In genomic region chr6:11759995-11760394, GRCh38 we compare ENCODE assay signal across 26 cellular contexts. TPM values are rescaled to one million over a fixed set of nuclear protein-coding genes. Genes with fewer than 3 reads are reported as not detected.
DNase-seq lines count a peak whose midpoint lies in the region; ATAC-seq and TF ChIP-seq lines count a peak whose summit lies in the region.
"Had no signal": no experiment of that assay in that cellular context is flagged by ENCODE, and none has a peak within 500 bp of the region (broad histone marks: within the 10 kb centered on the region; RNA-seq: fewer than 3 reads in every experiment).

No MANE protein-coding gene starts in this region.

- H3K9me3 ChIP-seq in right cardiac atrium (ENCODE audit: control insufficient read depth, low read length) = peaks cover 1% of the 10 kb centered on the region
- no peaks in the 10 kb centered on the region for H3K9me3 ChIP-seq in hepatocyte (ENCODE audit: low read depth)
- peaks cover 9% of the 10 kb centered on the region for H3K9me3 ChIP-seq in mesenchymal stem cell (ENCODE audit: control insufficient read depth, low read length)
- H3K9me3 ChIP-seq in upper lobe of right lung = no peaks in the 10 kb centered on the region
- H3K9me3 ChIP-seq: BE2C, SJCRH30 had no signal

- no peak overlapping the region for H3K14ac ChIP-seq in mesenchymal stem cell (ENCODE audit: low read length in 2 of 2)

- no peaks in the 10 kb centered on the region for H3K27me3 ChIP-seq in right cardiac atrium (ENCODE audit: control insufficient read depth, insufficient read depth)
- H3K27me3 ChIP-seq in hepatocyte = no peaks in the 10 kb centered on the region
- no peaks in the 10 kb centered on the region for H3K27me3 ChIP-seq in mesenchymal stem cell (ENCODE audit: control insufficient read depth in 1 of 2, insufficient read depth in 1 of 2, low read length in 2 of 2)
- H3K27me3 ChIP-seq in upper lobe of right lung = no peaks in the 10 kb centered on the region
- H3K27me3 ChIP-seq: BE2C, SJCRH30 had no signal

- H2BK12ac ChIP-seq in mesenchymal stem cell (ENCODE audit: low read length in 2 of 2) = no peak overlapping the region

- H3K79me2 ChIP-seq in hepatocyte = no peaks in the 10 kb centered on the region

- H4K8ac ChIP-seq in mesenchymal stem cell (ENCODE audit: low read length) = no peak overlapping the region

- H4K91ac ChIP-seq in mesenchymal stem cell (ENCODE audit: low read length) = no peak overlapping the region

- H3K36me3 ChIP-seq in hepatocyte (replicated peaks; ENCODE audit: insufficient read depth, low read depth) (no peaks in the 10 kb centered on the region), mesenchymal stem cell (ENCODE audit: control insufficient read depth in 1 of 2, insufficient read depth in 2 of 2, low read depth in 1 of 2, low read length in 2 of 2) (no peaks in the 10 kb centered on the region), upper lobe of right lung (no peaks in the 10 kb centered on the region)
- H3K36me3 ChIP-seq: BE2C, SJCRH30 had no signal

- WGBS in right cardiac atrium = 68% methylated on average over 6 of the region's 6 CpGs
- 76% methylated on average over 6 of the region's 6 CpGs for WGBS in hepatocyte (ENCODE audit: low lambda C conversion rate, missing lambda C conversion rate)
- WGBS in mesenchymal stem cell = 83% methylated on average over 6 of the region's 6 CpGs

- H3K4ac ChIP-seq in mesenchymal stem cell (ENCODE audit: low read depth in 1 of 2, low read length in 2 of 2) = no peak overlapping the region

- intact Hi-C loops in Right ventricle myocardium superior (cut with DNase I) (no loop called here), right cardiac atrium (cut with DNase I) (no loop called here), upper lobe of right lung (cut with DNase I) (no loop called here)

- H3K18ac ChIP-seq in mesenchymal stem cell (ENCODE audit: low read depth in 1 of 2, low read length in 2 of 2) = no peak overlapping the region

- H3K4me1 ChIP-seq in right cardiac atrium (ENCODE audit: control insufficient read depth, insufficient read depth, low read length) (peaks cover 8% of the 10 kb centered on the region), hepatocyte (ENCODE audit: insufficient read depth) (peaks cover 44% of the 10 kb centered on the region), mesenchymal stem cell (ENCODE audit: control insufficient read depth, insufficient read depth, low read depth, low read length) (peaks cover 4% of the 10 kb centered on the region), upper lobe of right lung (peaks cover 18% of the 10 kb centered on the region)
- H3K4me1 ChIP-seq: BE2C, SJCRH30 had no signal

- no peak for DNase-seq in Right ventricle myocardium superior
- DNase-seq in right cardiac atrium = no peak
- DNase-seq in hepatocyte (ENCODE audit: low spot score) = no peak
- DNase-seq in mesenchymal stem cell = no peak
- no peak for DNase-seq in upper lobe of right lung
- no peak for DNase-seq in DMS114 treated with DMSO at 0.1 percent for 48 hours (lab: John Stamatoyannopoulos, UW; ENCODE audit: unreplicated experiment)
- DNase-seq in stimulated activated CD4-positive, alpha-beta T cell treated with anti-CD3 and anti-CD28 coated beads, Interleukin-12 subunit alpha, Interleukin-12 subunit beta, amount 100 ng/mL, for 4 hours = no peak
- DNase-seq in stimulated activated CD8-positive, alpha-beta memory T cell treated with anti-CD3 and anti-CD28 coated beads, Interleukin-4, amount 100 ng/mL, for 48 hours = no peak
- DNase-seq: 8988T; ACHN; BE2C; CD4-positive, CD25-positive, alpha-beta regulatory T cell; IMR-90; MM.1S; NCI-H1092 treated with DMSO at 0.1 percent for 48 hours; NCI-H1436 treated with DMSO at 0.1 percent for 48 hours; NCI-H187 treated with DMSO at 0.1 percent for 48 hours; NCI-H2171 treated with DMSO at 0.1 percent for 48 hours; NCI-H345; NCI-H510A treated with DMSO at 0.1 percent for 48 hours; NCI-H748 treated with DMSO at 0.1 percent for 48 hours; NK-92 treated with Interleukin-12 subunit alpha and Interleukin-12 subunit beta, amount 100 ng/mL, for 24 hours; PC-3; SJCRH30 had no signal

- H2BK5ac ChIP-seq in mesenchymal stem cell (ENCODE audit: low read depth, low read length, poor library complexity, severe bottlenecking) = no peak overlapping the region

- H3K23ac ChIP-seq in mesenchymal stem cell (ENCODE audit: low read length in 2 of 2) = no peak overlapping the region

- H3K4me3 ChIP-seq in right cardiac atrium (ENCODE audit: low read length) = no peak overlapping the region
- H3K4me3 ChIP-seq in hepatocyte = no peak overlapping the region
- no peak overlapping the region for H3K4me3 ChIP-seq in mesenchymal stem cell (ENCODE audit: insufficient read depth in 1 of 2, low read depth in 1 of 2, low read length in 2 of 2)
- H3K4me3 ChIP-seq in upper lobe of right lung = no peak overlapping the region
- H3K4me3 ChIP-seq: SJCRH30 had no signal

- no peaks in the 10 kb centered on the region for H3K9me2 ChIP-seq in hepatocyte (replicated peaks; ENCODE audit: insufficient read depth)

- no peaks in the 10 kb centered on the region for H3K79me1 ChIP-seq in mesenchymal stem cell (replicated peaks; ENCODE audit: low read length, poor library complexity, severe bottlenecking)

- H3K27ac ChIP-seq in right cardiac atrium (ENCODE audit: low read length) (no peak overlapping the region), hepatocyte (peak overlapping the region; percentile 74), mesenchymal stem cell (ENCODE audit: low read length, poor library complexity, severe bottlenecking) (no peak overlapping the region), upper lobe of right lung (no peak overlapping the region)
- H3K27ac ChIP-seq: KMS-11, SJCRH30 had no signal

- no peak overlapping the region for H2BK15ac ChIP-seq in mesenchymal stem cell (ENCODE audit: low read depth, poor library complexity, severe bottlenecking)

- TF ChIP-seq CTCF in hepatocyte (IDR thresholded peaks at IDR 0.05; ENCODE audit: poor library complexity) (no peak), upper lobe of right lung (IDR thresholded peaks at IDR 0.05) (no peak)

- ATAC-seq in Right ventricle myocardium superior (ENCODE audit: poor library complexity) = peak; percentile 28
- no peak for ATAC-seq in right cardiac atrium
- ATAC-seq in upper lobe of right lung = peak; percentile 43
- ATAC-seq: HCT116, PC-3 had no signal

- H3K9ac ChIP-seq in mesenchymal stem cell (ENCODE audit: low read length) = no peak overlapping the region
- H3K9ac ChIP-seq: KMS-11 had no signal

- H4K20me1 ChIP-seq in hepatocyte (ENCODE audit: insufficient read depth, poor library complexity, severe bottlenecking) = no peaks in the 10 kb centered on the region

- H2AK5ac ChIP-seq in mesenchymal stem cell (ENCODE audit: low read length, severe bottlenecking) = peak overlapping the region; percentile 76

- H2BK120ac ChIP-seq in mesenchymal stem cell (ENCODE audit: low read depth, low read length) = no peak overlapping the region

- H2AFZ ChIP-seq in hepatocyte (no peak overlapping the region), mesenchymal stem cell (ENCODE audit: low read depth, low read length) (no peak overlapping the region)

- no peak overlapping the region for H3K4me2 ChIP-seq in hepatocyte
- H3K4me2 ChIP-seq in mesenchymal stem cell (ENCODE audit: low read length, poor library complexity, severe bottlenecking) = no peak overlapping the region
- H3K4me2 ChIP-seq: KMS-11 had no signal

RNA-seq across cellular contexts. Expression of gene ADTRP, which starts 18.6 kb away (rescaled TPM):
- not detected for total RNA-seq in Right ventricle myocardium superior
- total RNA-seq in right cardiac atrium = under 1 TPM in 2 of 4 donors, not detected in 2; 0.42 to 0.59 TPM
- 0.05 TPM for polyA plus RNA-seq in right cardiac atrium
- 9.8 and 10.0 TPM in 2 replicates for total RNA-seq in hepatocyte
- 3.6 and 4.1 TPM in 2 replicates for polyA plus RNA-seq in hepatocyte
- 1.4 TPM for polyA plus RNA-seq in mesenchymal stem cell (2013, experiment 1 of 2)
- 0.81 TPM for polyA plus RNA-seq in mesenchymal stem cell (2013, experiment 2 of 2)
- 21.0 TPM for total RNA-seq in upper lobe of right lung
- total RNA-seq: PC-3, SJCRH30 had no signal

Comparison
In these comparisons a context has a peak if more than half of its experiments do, and no peak if none do; other contexts are left out.
1. ATAC-seq: peak in Right ventricle myocardium superior (single experiment) and upper lobe of right lung (single experiment); none in right cardiac atrium (0 of 2).